Comparison of ENCODE assay signal across 8 cellular contexts in genomic region chrX:46572295-46572936, GRCh38. TPM values are rescaled to one million over a fixed set of nuclear protein-coding genes. Genes with fewer than 3 reads are reported as not detected.
DNase-seq lines count a peak whose midpoint lies in the region; ATAC-seq and TF ChIP-seq lines count a peak whose summit lies in the region.

No MANE protein-coding gene starts in this region.

- H3K36me3 Mint-ChIP-seq in activated naive CD4-positive, alpha-beta T cell treated with anti-CD3 and anti-CD28 coated beads, Interleukin-2, amount 50 U/mL, for 24 hours: no peaks in the 10 kb centered on the region

- H3K27ac Mint-ChIP-seq in activated naive CD4-positive, alpha-beta T cell treated with anti-CD3 and anti-CD28 coated beads, Interleukin-2, amount 50 U/mL, for 24 hours: peak overlapping the region; percentile 79

- DNase-seq in GM20000 (ENCODE audit: low spot score) (peak; percentile 45), HT-29 (ENCODE audit: low spot score) (peak; percentile 32), HAP-1 (ENCODE audit: low spot score in 2 of 2) (no peak), aorta (no peak), NCI-H82 treated with DMSO at 0.1 percent for 48 hours (lab: John Stamatoyannopoulos, UW; ENCODE audit: unreplicated experiment) (no peak), posterior vena cava (ENCODE audit: low spot score) (no peak)

- H3K4me1 Mint-ChIP-seq in activated naive CD4-positive, alpha-beta T cell treated with anti-CD3 and anti-CD28 coated beads, Interleukin-2, amount 50 U/mL, for 24 hours: peaks cover 37% of the 10 kb centered on the region

- ATAC-seq in aorta (ENCODE audit: low FRiP score): no peak

- no peak overlapping the region for H3K27ac ChIP-seq in aorta (ENCODE audit: low read depth in 1 of 2, low read length in 2 of 2)

- H3K4me3 ChIP-seq in GM08714 (ENCODE audit: low read length): peak overlapping the region; percentile 16; the same call in 1 of the 2 replicates
- H3K4me3 ChIP-seq in HAP-1: no peak overlapping the region
- no peak overlapping the region for H3K4me3 ChIP-seq in aorta (ENCODE audit: low read length in 2 of 2)

- peak overlapping the region; percentile 66 for H3K4me3 Mint-ChIP-seq in activated naive CD4-positive, alpha-beta T cell treated with anti-CD3 and anti-CD28 coated beads, Interleukin-2, amount 50 U/mL, for 24 hours

- H3K27me3 ChIP-seq in HAP-1 (ENCODE audit: low read depth): no peaks in the 10 kb centered on the region
- no peaks in the 10 kb centered on the region for H3K27me3 ChIP-seq in aorta (ENCODE audit: control insufficient read depth in 1 of 2, insufficient read depth in 2 of 2, low read length in 1 of 2)

- WGBS in aorta, 2 donors: 70 to 87% methylated on average over 5 of the region's 5 CpGs

- intact Hi-C loops in aorta (cut with DNase I): loop anchor here (5.0 to 10.0 kb wide), 3 partner anchors 62 to 112 kb away; no protein-coding TSS in a partner anchor
- intact Hi-C loops in posterior vena cava (cut with DNase I): loop anchor here in 1 of 2 donors (10.0 kb wide), 1 partner anchor 72 kb away; no protein-coding TSS in a partner anchor

- H3K9me3 ChIP-seq in HAP-1 (no peaks in the 10 kb centered on the region), aorta (ENCODE audit: control insufficient read depth, low read length) (no peaks in the 10 kb centered on the region)

- no peaks in the 10 kb centered on the region for H3K9me3 Mint-ChIP-seq in activated naive CD4-positive, alpha-beta T cell treated with anti-CD3 and anti-CD28 coated beads, Interleukin-2, amount 50 U/mL, for 24 hours

- H3K27me3 Mint-ChIP-seq in activated naive CD4-positive, alpha-beta T cell treated with anti-CD3 and anti-CD28 coated beads, Interleukin-2, amount 50 U/mL, for 24 hours: no peaks in the 10 kb centered on the region

- H3K4me1 ChIP-seq in HAP-1 (peaks cover 8% of the 10 kb centered on the region), aorta (ENCODE audit: control insufficient read depth in 1 of 2, insufficient read depth in 2 of 2, low read length in 2 of 2) (peaks cover 0 to 2% of the 10 kb centered on the region in 2 donors)

- H3K36me3 ChIP-seq in HAP-1 (replicated peaks) (no peaks in the 10 kb centered on the region), aorta (ENCODE audit: control insufficient read depth in 1 of 2, insufficient read depth in 2 of 2, low read length in 1 of 2) (no peaks in the 10 kb centered on the region)

- in situ Hi-C loops in HAP-1 (cut with MboI; ENCODE audit: low sequenced_read_pairs): no loop called here

- TF ChIP-seq CTCF in GM20000 (IDR thresholded peaks at IDR 0.05; ENCODE audit: extremely low read depth, missing control alignments): no peak

RNA-seq across cellular contexts. Expression of gene CHST7, which starts 1.1 kb away (rescaled TPM):
- 0.89 and 2.3 TPM in 2 replicates for total RNA-seq in HT-29 (2014; rRNA removed; shearing (Covaris generic))
- 1 to 10 TPM; 5.2 to 8.5 TPM for total RNA-seq in aorta
- 1 to 10 TPM; 1.0 to 9.4 TPM for polyA plus RNA-seq in aorta
- total RNA-seq in posterior vena cava: 1 to 10 TPM; 6.0 to 7.3 TPM

RNA-seq across cellular contexts. Expression of gene ZNF674, which starts 27.2 kb away (rescaled TPM):
- 2.6 and 4.0 TPM in 2 replicates for total RNA-seq in HT-29 (2014; rRNA removed; shearing (Covaris generic))
- total RNA-seq in aorta: 1 to 10 TPM; 5.1 to 7.9 TPM
- polyA plus RNA-seq in aorta: 1 to 10 TPM; 1.5 to 2.4 TPM
- 1 to 10 TPM; 4.6 to 5.6 TPM for total RNA-seq in posterior vena cava

Comparison
In these comparisons a context has a peak if more than half of its experiments do, and no peak if none do; other contexts are left out.
1. DNase-seq: peak in GM20000 (single experiment) and HT-29 (single experiment); none in HAP-1 (0 of 2), aorta (0 of 2), NCI-H82 treated with DMSO at 0.1 percent for 48 hours (single experiment) and posterior vena cava (single experiment).